1 cellular context compared by ENCODE assay signal in the genomic region with DNA sequence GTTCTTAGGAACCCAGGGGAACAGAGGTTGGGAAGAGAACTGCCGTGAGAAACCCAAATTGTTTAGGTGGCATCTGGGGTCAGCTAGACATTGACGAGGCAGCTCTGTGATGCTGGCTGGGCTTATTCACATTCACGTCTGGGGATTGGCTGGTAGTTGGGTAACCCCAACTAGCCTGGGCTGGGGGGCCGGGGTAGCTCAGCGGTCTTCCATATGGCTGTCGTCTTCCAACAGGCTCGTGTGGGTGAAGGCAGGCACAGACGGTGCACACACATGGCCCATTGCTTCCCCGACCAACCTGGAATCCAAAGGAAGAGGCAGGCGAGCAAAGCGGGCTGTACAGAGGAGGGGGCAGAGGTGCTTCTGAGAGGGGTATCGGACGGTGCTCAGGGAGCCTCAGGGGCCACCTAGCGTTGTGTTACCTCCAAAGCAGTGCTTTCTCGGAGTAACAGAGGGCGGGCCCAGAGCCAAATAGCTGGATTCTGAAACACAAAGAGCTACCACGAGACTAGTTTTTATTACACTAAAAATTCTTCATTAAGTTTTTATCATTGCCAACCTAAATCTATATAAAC.
TF ChIP-seq lines count a peak whose summit lies in the region.

No MANE protein-coding gene starts in this region.

TF ChIP-seq in H1, 55 proteins besides CTCF, POLR2A, EP300 and RAD21 (continued from another document):
- TF ChIP-seq GTF2F1 (IDR thresholded peaks at IDR 0.05; ENCODE audit: borderline replicate concordance, low read depth, low read length) (no peak), ASH2L (IDR thresholded peaks at IDR 0.05; ENCODE audit: low read length) (no peak), SIN3A (conservative IDR thresholded peaks at IDR 0.05 in 1 of 2, IDR thresholded peaks at IDR 0.05 in 1 of 2; ENCODE audit: low read depth in 1 of 2, low read length in 2 of 2) (no peak), CHD1 (IDR thresholded peaks at IDR 0.05; ENCODE audit: low read depth, low read length) (no peak), TCF12 (IDR thresholded peaks at IDR 0.05; ENCODE audit: low read depth, low read length) (no peak), CTBP2 (IDR thresholded peaks at IDR 0.05; ENCODE audit: borderline replicate concordance, insufficient read depth, insufficient read length, low read length) (no peak), SUZ12 (IDR thresholded peaks at IDR 0.05; ENCODE audit: low read length) (no peak), HDAC2 (IDR thresholded peaks at IDR 0.05; ENCODE audit: borderline replicate concordance in 1 of 2, low read depth in 2 of 2, low read length in 2 of 2) (no peak), TBP (IDR thresholded peaks at IDR 0.05; ENCODE audit: low read depth, low read length) (no peak)
